ENCODE assay signal across 24 cellular contexts in the genomic region with DNA sequence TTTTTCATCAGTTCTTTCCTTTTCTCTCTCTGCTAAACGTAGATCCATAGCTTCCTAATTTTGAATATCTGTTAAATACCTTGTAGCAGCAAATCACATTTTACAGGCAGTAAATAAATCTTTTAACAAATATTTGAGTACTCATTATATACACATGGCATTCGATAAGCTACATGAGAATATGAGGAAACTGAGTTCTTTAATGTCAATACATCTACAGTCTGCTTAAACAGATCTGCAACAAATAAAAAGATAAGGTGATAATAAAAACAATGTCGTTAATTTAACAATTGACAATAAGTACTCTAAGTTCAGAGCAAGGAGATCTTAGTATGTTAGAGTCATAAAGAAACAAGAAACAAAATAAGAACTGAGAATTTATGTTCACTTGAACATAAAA.
"Had no signal": no experiment of that assay in that cellular context is flagged by ENCODE, and none has a peak within 500 bp of the region (broad histone marks: within the 10 kb centered on the region; RNA-seq: fewer than 3 reads in every experiment).

No MANE protein-coding gene starts in this region.

- H3K27me3 ChIP-seq: ascending aorta had no signal

- H3K27ac ChIP-seq: ascending aorta, PC-9 had no signal

- H3K4me3 Mint-ChIP-seq: activated CD8-positive, alpha-beta T cell treated with anti-CD3 and anti-CD28 coated beads, Interleukin-2, amount 10 ng/mL, durations not matched to agents 7 days and 5 days; activated naive CD8-positive, alpha-beta T cell treated with anti-CD3 and anti-CD28 coated beads, Interleukin-2, amount 50 U/mL, for 24 hours; brain; central memory CD8-positive, alpha-beta T cell; WTC11 had no signal

- H3K4me1 ChIP-seq: ascending aorta had no signal

- H3K9me3 Mint-ChIP-seq: activated naive CD4-positive, alpha-beta T cell treated with anti-CD3 and anti-CD28 coated beads, Interleukin-2, amount 50 U/mL, for 72 hours; activated naive CD8-positive, alpha-beta T cell treated with anti-CD3 and anti-CD28 coated beads, Interleukin-2, amount 50 U/mL, for 24 hours; central memory CD8-positive, alpha-beta T cell; WTC11 had no signal

- H3K27me3 Mint-ChIP-seq: activated naive CD8-positive, alpha-beta T cell treated with anti-CD3 and anti-CD28 coated beads, Interleukin-2, amount 50 U/mL, for 24 hours; brain; central memory CD8-positive, alpha-beta T cell had no signal

- ATAC-seq: activated CD8-positive, alpha-beta T cell treated with anti-CD3 and anti-CD28 coated beads, Interleukin-2, amount 10 ng/mL, durations not matched to agents 7 days and 5 days; activated naive CD4-positive, alpha-beta T cell treated with anti-CD3 and anti-CD28 coated beads, Interleukin-2, amount 50 U/mL, for 72 hours; activated naive CD8-positive, alpha-beta T cell treated with anti-CD3 and anti-CD28 coated beads, Interleukin-2, amount 50 U/mL, for 24 hours; WTC11 had no signal

- H3K9me3 ChIP-seq: ascending aorta had no signal

- DNase-seq: activated CD4-positive, alpha-beta T cell treated with anti-CD3 and anti-CD28 coated beads for 48 hours; activated CD4-positive, alpha-beta T cell treated with anti-CD3 and anti-CD28 coated beads, Interleukin-2, amount 50 U/mL, for 4 hours; activated CD4-positive, CD25-positive, alpha-beta regulatory T cell treated with anti-CD3 and anti-CD28 coated beads, Interleukin-2, amount 50 U/mL, for 72 hours; activated CD8-positive, alpha-beta memory T cell treated with anti-CD3 and anti-CD28 coated beads, Interleukin-2, amount 50 U/mL, for 48 hours; activated CD8-positive, alpha-beta T cell treated with anti-CD3 and anti-CD28 coated beads, Interleukin-2, amount 10 ng/mL, durations not matched to agents 7 days and 5 days; activated effector memory CD4-positive, alpha-beta T cell treated with anti-CD3 and anti-CD28 coated beads, Interleukin-2, amount 50 U/mL, for 16 hours; activated naive CD4-positive, alpha-beta T cell treated with Interleukin-2 at 50 U/mL for 16 hours; activated naive CD8-positive, alpha-beta T cell treated with anti-CD3 and anti-CD28 coated beads, Interleukin-2, amount 50 U/mL, for 24 hours; activated T-cell treated with anti-CD3 and anti-CD28 coated beads, Interleukin-2, amount 50 U/mL, for 1 hour; amniotic stem cell; KG1; NCI-H1092; NCI-H1417; NCI-H1930; NCI-H345; NCI-H510A; PC-9; SIG-M5; SW 1271 had no signal

- H3K4me2 ChIP-seq: PC-9 had no signal

- H2AFZ ChIP-seq: PC-9 had no signal

- H3K4me3 ChIP-seq: ascending aorta, PC-9 had no signal

- H3K27ac Mint-ChIP-seq: activated CD8-positive, alpha-beta T cell treated with anti-CD3 and anti-CD28 coated beads, Interleukin-2, amount 10 ng/mL, durations not matched to agents 7 days and 5 days; activated naive CD4-positive, alpha-beta T cell treated with anti-CD3 and anti-CD28 coated beads, Interleukin-2, amount 50 U/mL, for 72 hours; activated naive CD8-positive, alpha-beta T cell treated with anti-CD3 and anti-CD28 coated beads, Interleukin-2, amount 50 U/mL, for 24 hours; brain; WTC11 had no signal
